8 cellular contexts compared by ENCODE assay signal in genomic region chr6:81753709-81754678, GRCh38. TPM values are rescaled to one million over a fixed set of nuclear protein-coding genes. Genes with fewer than 3 reads are reported as not detected.
DNase-seq lines count a peak whose midpoint lies in the region; ATAC-seq and TF ChIP-seq lines count a peak whose summit lies in the region.

No MANE protein-coding gene starts in this region.

- peak overlapping the region; percentile 97 for H3K4me2 ChIP-seq in parathyroid adenoma (ENCODE audit: low read length)

- POLR2A ChIA-PET in CD8-positive, alpha-beta memory T cell (lab: Charles Lee): no interaction called here

- CTCF ChIA-PET in CD8-positive, alpha-beta memory T cell (lab: Charles Lee): interaction anchor here (1.0 to 2.2 kb wide), 4 partner anchors 9 to 1649 kb away, joined by 3 to 6 read pairs (median 4); no protein-coding TSS in a partner anchor

- peak overlapping the region; percentile 88 to 99 (median 93) for H3K4me3 Mint-ChIP-seq in CD8-positive, alpha-beta memory T cell
- peak overlapping the region; percentile 81 for H3K4me3 Mint-ChIP-seq in activated naive CD8-positive, alpha-beta T cell

- H3K9me3 ChIP-seq in CD8-positive, alpha-beta memory T cell (ENCODE audit: low read length): no peaks in the 10 kb centered on the region
- H3K9me3 ChIP-seq in HUES6 (ENCODE audit: control insufficient read depth, insufficient read depth, low read depth, low read length) (no peaks in the 10 kb centered on the region), parathyroid adenoma (ENCODE audit: control insufficient read depth, low read length) (no peaks in the 10 kb centered on the region), tibial artery (no peaks in the 10 kb centered on the region)

- H3K9ac ChIP-seq in HUES6 (ENCODE audit: low read length): no peak overlapping the region
- H3K9ac ChIP-seq in parathyroid adenoma: peak overlapping the region; percentile 0

- no peaks in the 10 kb centered on the region for H3K36me3 ChIP-seq in CD8-positive, alpha-beta memory T cell (ENCODE audit: insufficient read depth, low read length)
- H3K36me3 ChIP-seq in HUES6 (ENCODE audit: control insufficient read depth, insufficient read depth, low read length) (no peaks in the 10 kb centered on the region), parathyroid adenoma (ENCODE audit: control insufficient read depth, insufficient read depth, low read length) (no peaks in the 10 kb centered on the region), tibial artery (no peaks in the 10 kb centered on the region)

- H3K27me3 ChIP-seq in CD8-positive, alpha-beta memory T cell (ENCODE audit: insufficient read depth, low read length, poor library complexity, severe bottlenecking): no peaks in the 10 kb centered on the region
- peaks cover 42% of the 10 kb centered on the region for H3K27me3 ChIP-seq in HUES6 (ENCODE audit: control insufficient read depth, insufficient read depth, low read length)
- no peaks in the 10 kb centered on the region for H3K27me3 ChIP-seq in parathyroid adenoma (ENCODE audit: control insufficient read depth, insufficient read depth, low read length)
- no peaks in the 10 kb centered on the region for H3K27me3 ChIP-seq in tibial artery

- TF ChIP-seq CTCF in parathyroid adenoma (IDR thresholded peaks at IDR 0.05) (peak; percentile 86), tibial artery (IDR thresholded peaks at IDR 0.05) (peak; percentile 68 to 79)

- peak overlapping the region; percentile 80 for H3K27ac ChIP-seq in CD8-positive, alpha-beta memory T cell (ENCODE audit: low read depth, low read length)
- H3K27ac ChIP-seq in HUES6 (ENCODE audit: low read depth, low read length) (no peak overlapping the region), parathyroid adenoma (peak overlapping the region; percentile 95), tibial artery (peak overlapping the region; percentile 95 to 98)

- peak overlapping the region; percentile 37 to 95 (median 88) for H3K27ac Mint-ChIP-seq in CD8-positive, alpha-beta memory T cell
- peak overlapping the region; percentile 79 for H3K27ac Mint-ChIP-seq in activated naive CD8-positive, alpha-beta T cell

- peaks cover 0 to 2% (median 0%) of the 10 kb centered on the region in 5 donors for H3K9me3 Mint-ChIP-seq in CD8-positive, alpha-beta memory T cell
- H3K9me3 Mint-ChIP-seq in activated naive CD8-positive, alpha-beta T cell (ENCODE audit: low read depth): no peaks in the 10 kb centered on the region

- intact Hi-C loops in Right ventricle myocardium inferior (cut with DNase I): loop anchor here (2.0 to 10.0 kb wide), 9 partner anchors 83 to 1542 kb away; no protein-coding TSS in a partner anchor
- intact Hi-C loops in tibial artery (cut with DNase I; ENCODE audit: low total_unique reads): loop anchor here (10.0 kb wide), 3 partner anchors 261 to 1649 kb away; partner anchors contain the start of gene BCKDHB

- peaks cover 16% of the 10 kb centered on the region for H3K4me1 ChIP-seq in CD8-positive, alpha-beta memory T cell (ENCODE audit: insufficient read depth, low read length)
- H3K4me1 ChIP-seq in HUES6 (ENCODE audit: control insufficient read depth, insufficient read depth, low read length) (peaks cover 18% of the 10 kb centered on the region), parathyroid adenoma (peaks cover 9% of the 10 kb centered on the region), tibial artery (peaks cover 0 to 14% (median 0%) of the 10 kb centered on the region in 4 donors)

- ATAC-seq in GM21447 (IDR thresholded peaks at IDR 0.05; ENCODE audit: unreplicated experiment) (peak; percentile 35), SK-N-SH treated with all-trans-retinoic acid at 6 μM for 48 hours (peak; percentile 44), Right ventricle myocardium inferior (peak; percentile 55)

- peaks cover 12% of the 10 kb centered on the region for H3K79me2 ChIP-seq in parathyroid adenoma

- peak; percentile 54 to 89 (median 76) for DNase-seq in CD8-positive, alpha-beta memory T cell
- peak; percentile 93 for DNase-seq in Right ventricle myocardium inferior (ENCODE audit: missing footprints)
- DNase-seq in tibial artery: peak; percentile 85 to 94

- peaks cover 0 to 12% (median 4%) of the 10 kb centered on the region in 3 donors for H3K36me3 Mint-ChIP-seq in CD8-positive, alpha-beta memory T cell
- H3K36me3 Mint-ChIP-seq in activated naive CD8-positive, alpha-beta T cell: no peaks in the 10 kb centered on the region

- H3K4me1 Mint-ChIP-seq in CD8-positive, alpha-beta memory T cell: peaks cover 24 to 35% (median 27%) of the 10 kb centered on the region in 3 donors
- H3K4me1 Mint-ChIP-seq in activated naive CD8-positive, alpha-beta T cell (ENCODE audit: low read depth): peaks cover 29% of the 10 kb centered on the region

- peaks cover 0 to 20% of the 10 kb centered on the region in 2 donors for H3K27me3 Mint-ChIP-seq in CD8-positive, alpha-beta memory T cell
- H3K27me3 Mint-ChIP-seq in activated naive CD8-positive, alpha-beta T cell: peaks cover 2% of the 10 kb centered on the region

- H3K4me3 ChIP-seq in CD8-positive, alpha-beta memory T cell (ENCODE audit: low read length): peak overlapping the region; percentile 89
- peak overlapping the region; percentile 86 for H3K4me3 ChIP-seq in HUES6 (ENCODE audit: low read depth, low read length)
- H3K4me3 ChIP-seq in parathyroid adenoma (ENCODE audit: low read depth, low read length): peak overlapping the region; percentile 96
- H3K4me3 ChIP-seq in tibial artery: peak overlapping the region; percentile 69 to 73

- peak overlapping the region; percentile 92 for H2AFZ ChIP-seq in parathyroid adenoma

TF ChIP-seq in SK-N-SH treated with all-trans-retinoic acid at 6 μM for 48 hours, 23 proteins besides CTCF, POLR2A, EP300 and RAD21:
- TF ChIP-seq ESRRG (CRISPR knock-in tag; IDR thresholded peaks at IDR 0.05): no peak
- TF ChIP-seq PATZ1 (CRISPR knock-in tag; IDR thresholded peaks at IDR 0.05; ENCODE audit: borderline replicate concordance): 0 out of 2 replicates have a peak, but pooled peaks have one; percentile 47
- TF ChIP-seq TCF4 (CRISPR knock-in tag; IDR thresholded peaks at IDR 0.05; ENCODE audit: borderline replicate concordance): no peak
- no peak for TF ChIP-seq CREB5 (CRISPR knock-in tag; IDR thresholded peaks at IDR 0.05; ENCODE audit: low read depth)

RNA-seq across cellular contexts. Expression of gene TENT5A, which starts 1.5 kb away (rescaled TPM):
- under 1 TPM; 0.57 to 0.71 TPM for total RNA-seq in CD8-positive, alpha-beta memory T cell
- 3.3 TPM for polyA plus RNA-seq in CD8-positive, alpha-beta memory T cell
- 60.9 TPM for total RNA-seq in Right ventricle myocardium inferior

Comparison
In these comparisons a context has a peak if more than half of its experiments do, and no peak if none do; other contexts are left out.
1. RNA of gene TENT5A, which starts 1.5 kb away (total RNA-seq): 60.9 TPM in Right ventricle myocardium inferior (single experiment); 0.57 to 0.71 TPM in CD8-positive, alpha-beta memory T cell; every median in the first group is over 10 times any median in the second.
2. Peak in every context shown above with its lines, with median percentiles within 50 percentile points of each other: DNase-seq, H3K4me3 ChIP-seq and ATAC-seq.